In the genomic region with DNA sequence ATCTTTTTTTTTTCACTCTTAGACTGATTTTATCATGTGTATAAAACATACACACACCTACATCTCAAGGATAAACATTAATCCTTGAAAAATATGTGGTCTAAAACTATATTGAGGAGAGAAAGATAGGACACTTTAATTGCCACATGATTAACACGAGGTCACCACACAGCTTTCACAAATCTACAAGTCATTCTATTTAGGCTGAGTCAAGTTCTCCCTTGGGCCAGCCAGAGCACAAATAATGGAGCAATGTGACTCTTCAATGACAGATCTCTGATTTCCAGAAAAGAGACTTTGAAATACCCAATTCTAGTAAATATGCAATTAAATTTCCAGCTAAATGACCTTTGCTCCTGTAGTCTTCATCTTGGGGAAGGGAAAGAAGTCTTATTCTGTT, we compare ENCODE assay signal across 19 cellular contexts. TPM values are rescaled to one million over a fixed set of nuclear protein-coding genes. Genes with fewer than 3 reads are reported as not detected.
DNase-seq lines count a peak whose midpoint lies in the region; ATAC-seq and TF ChIP-seq lines count a peak whose summit lies in the region.
"Had no signal": no experiment of that assay in that cellular context is flagged by ENCODE, and none has a peak within 500 bp of the region (broad histone marks: within the 10 kb centered on the region; RNA-seq: fewer than 3 reads in every experiment).

No MANE protein-coding gene starts in this region.

- DNase-seq in adipocyte (ENCODE audit: low read depth): no peak
- no peak for DNase-seq in left colon
- DNase-seq in progenitor cell of endocrine pancreas (ENCODE audit: low spot score, unreplicated experiment): no peak
- no peak for DNase-seq in midbrain (lab: John Stamatoyannopoulos, UW)
- DNase-seq in Right ventricle myocardium superior: no peak
- DNase-seq: CD4-positive, alpha-beta T cell; DMS153; EL; IMR-90; NCI-H1417 treated with DMSO at 0.1 percent for 48 hours; NCI-H1930; NCI-H345; NCI-H524 treated with DMSO at 0.1 percent for 48 hours had no signal

- no peaks in the 10 kb centered on the region for H3K27me3 ChIP-seq in adipocyte (replicated peaks; ENCODE audit: control insufficient read depth, insufficient read depth, low read length)

- no peaks in the 10 kb centered on the region for H3K9me3 ChIP-seq in adipocyte (ENCODE audit: control insufficient read depth, low read length)

- H3K36me3 ChIP-seq in adipocyte (ENCODE audit: control insufficient read depth, insufficient read depth, low read length, severe bottlenecking): peaks cover 4% of the 10 kb centered on the region

- peaks cover 10% of the 10 kb centered on the region for H3K36me3 Mint-ChIP-seq in progenitor cell of endocrine pancreas (ENCODE audit: insufficient read depth)

- H3K4me1 ChIP-seq in adipocyte (ENCODE audit: control insufficient read depth, insufficient read depth, low read length): peaks cover 27% of the 10 kb centered on the region

- H3K27me3 Mint-ChIP-seq in progenitor cell of endocrine pancreas: no peaks in the 10 kb centered on the region
- H3K27me3 Mint-ChIP-seq: CD4-positive, alpha-beta T cell had no signal

- ATAC-seq in left colon (peak; percentile 43), Right ventricle myocardium superior (ENCODE audit: poor library complexity) (no peak), GM21619 (IDR thresholded peaks at IDR 0.05; ENCODE audit: unreplicated experiment) (no peak), HG02571 (IDR thresholded peaks at IDR 0.05; ENCODE audit: unreplicated experiment) (no peak)

- H3K4me1 Mint-ChIP-seq in progenitor cell of endocrine pancreas (ENCODE audit: low read depth): peaks cover 20% of the 10 kb centered on the region

- H3K27ac Mint-ChIP-seq in progenitor cell of endocrine pancreas: peak overlapping the region; percentile 82
- H3K27ac Mint-ChIP-seq: CD4-positive, alpha-beta T cell had no signal

- H3K9ac ChIP-seq in adipocyte (ENCODE audit: low read length): peak overlapping the region; percentile 43

- peaks cover 14% of the 10 kb centered on the region for H3K9me3 Mint-ChIP-seq in progenitor cell of endocrine pancreas (ENCODE audit: low read depth)
- H3K9me3 Mint-ChIP-seq: CD4-positive, alpha-beta T cell had no signal

- no peak overlapping the region for H3K4me3 Mint-ChIP-seq in progenitor cell of endocrine pancreas (ENCODE audit: low read depth)
- H3K4me3 Mint-ChIP-seq: CD4-positive, alpha-beta T cell had no signal

- intact Hi-C loops in left colon (cut with DNase I, micrococcal nuclease) (no loop called here), Right ventricle myocardium superior (cut with DNase I) (no loop called here)

- TF ChIP-seq CTCF in 22Rv1 (IDR thresholded peaks at IDR 0.05) (no peak), progenitor cell of endocrine pancreas (IDR thresholded peaks at IDR 0.05; ENCODE audit: unreplicated experiment) (no peak)

- no peak overlapping the region for H3K4me3 ChIP-seq in adipocyte (ENCODE audit: low read length)

- H3K27ac ChIP-seq in 22Rv1: peak overlapping the region; percentile 58
- H3K27ac ChIP-seq: RWPE1 had no signal

RNA-seq across cellular contexts. Expression of a gene that starts 12.9 kb away (rescaled TPM):
- 1 to 10 TPM in 1 of 2 donors, under 1 TPM in 1; 0.31 to 2.8 TPM for total RNA-seq in left colon
- total RNA-seq in progenitor cell of endocrine pancreas: not detected in 2 replicates
- not detected for total RNA-seq in Right ventricle myocardium superior
- total RNA-seq: CD4-positive, alpha-beta T cell; H4; IMR-90; MCF 10A had no signal
